Comparison of ENCODE assay signal across 8 cellular contexts in genomic region chr13:45341799-45342584, GRCh38.
DNase-seq lines count a peak whose midpoint lies in the region; TF ChIP-seq lines count a peak whose summit lies in the region.

No MANE protein-coding gene starts in this region.

- TF ChIP-seq CTCF in AG04449 (IDR thresholded peaks at IDR 0.05; ENCODE audit: insufficient read depth, low read length, missing control alignments) (no peak), VCaP (conservative IDR thresholded peaks at IDR 0.05) (no peak), fibroblast of pulmonary artery (IDR thresholded peaks at IDR 0.05; ENCODE audit: low read length, missing control alignments) (no peak), GM10266 (IDR thresholded peaks at IDR 0.05; ENCODE audit: control insufficient read depth, insufficient read depth, low read depth, missing control alignments) (no peak)

- H3K9me3 ChIP-seq in neuron (ENCODE audit: low read length): peaks cover 2% of the 10 kb centered on the region

- peaks cover 46% of the 10 kb centered on the region for H3K36me3 ChIP-seq in neuron (ENCODE audit: insufficient read depth, low read length)

- CTCF ChIA-PET in AG04449 (lab: Yijun Ruan, JAX): interaction anchor here (1.2 to 4.6 kb wide), 4 partner anchors 9 to 32 kb away, joined by 3 to 30 read pairs (median 4); no protein-coding TSS in a partner anchor
- CTCF ChIA-PET in HEK293T (lab: Yijun Ruan, JAX): interaction anchor here (0.6 to 0.8 kb wide), 2 partner anchors 13 to 30 kb away, joined by 3 read pairs; no protein-coding TSS in a partner anchor

- peak overlapping the region; percentile 99 for H3K27ac ChIP-seq in VCaP

- peaks cover 24% of the 10 kb centered on the region for H3K4me1 ChIP-seq in neuron (ENCODE audit: insufficient read depth, low read length)

- POLR2A ChIA-PET in AG04449 (lab: Yijun Ruan, JAX): interaction anchor here (0.6 to 2.1 kb wide), 6 partner anchors 10 to 1063 kb away, joined by 3 to 19 read pairs (median 6); no protein-coding TSS in a partner anchor
- POLR2A ChIA-PET in HEK293T (lab: Yijun Ruan, JAX): interaction anchor here (0.9 to 2.6 kb wide), 7 partner anchors 9 to 81 kb away, joined by 3 to 11 read pairs (median 5); partner anchors contain the start of gene SLC25A30

- peak overlapping the region; percentile 89 for H2AFZ ChIP-seq in neuron (ENCODE audit: low read depth, low read length)

- no peaks in the 10 kb centered on the region for H3K27me3 ChIP-seq in neuron (ENCODE audit: insufficient read depth, low read length)

- H3K4me3 ChIP-seq in AG04449 (ENCODE audit: low read depth, low read length) (peak overlapping the region; percentile 69), fibroblast of pulmonary artery (replicated peaks; ENCODE audit: low read depth, low read length) (peak overlapping the region; percentile 94), neuron (ENCODE audit: low read length) (peak overlapping the region; percentile 98)

- DNase-seq in AG04449 (ENCODE audit: low read depth, low spot score): no peak
- DNase-seq in HEK293T (ENCODE audit: extremely low spot score): peak; percentile 32
- DNase-seq in fibroblast of pulmonary artery (ENCODE audit: low read depth): peak; percentile 67
- DNase-seq in stimulated activated CD4-positive, alpha-beta T cell treated with anti-CD3 and anti-CD28 coated beads, Interleukin-2, amount 100 ng/mL, for 48 hours: no peak
- no peak for DNase-seq in GM10266 (ENCODE audit: extremely low spot score)
- no peak for DNase-seq in NCI-H1417 treated with DMSO at 0.1 percent for 48 hours (lab: John Stamatoyannopoulos, UW)

TF ChIP-seq in HEK293T, 16 proteins besides CTCF, POLR2A, EP300 and RAD21:
- TF ChIP-seq CTBP1 (IDR thresholded peaks at IDR 0.05; ENCODE audit: borderline replicate concordance): no peak
- TF ChIP-seq TARDBP (IDR thresholded peaks at IDR 0.05): no peak
- no peak for TF ChIP-seq NFRKB (IDR thresholded peaks at IDR 0.05)
- TF ChIP-seq L3MBTL2 (conservative IDR thresholded peaks at IDR 0.05): 0 out of 2 replicates have a peak, but pooled peaks have one; percentile 41

Comparison
In these comparisons a context has a peak if more than half of its experiments do, and no peak if none do; other contexts are left out.
1. DNase-seq: peak in HEK293T (single experiment) and fibroblast of pulmonary artery (single experiment); none in AG04449 (single experiment), stimulated activated CD4-positive, alpha-beta T cell treated with anti-CD3 and anti-CD28 coated beads, Interleukin-2, amount 100 ng/mL, for 48 hours (0 of 2), GM10266 (single experiment) and NCI-H1417 treated with DMSO at 0.1 percent for 48 hours (single experiment).
2. Peak in every context shown above with its lines, with median percentiles within 50 percentile points of each other: H3K4me3 ChIP-seq.